In the genomic region with DNA sequence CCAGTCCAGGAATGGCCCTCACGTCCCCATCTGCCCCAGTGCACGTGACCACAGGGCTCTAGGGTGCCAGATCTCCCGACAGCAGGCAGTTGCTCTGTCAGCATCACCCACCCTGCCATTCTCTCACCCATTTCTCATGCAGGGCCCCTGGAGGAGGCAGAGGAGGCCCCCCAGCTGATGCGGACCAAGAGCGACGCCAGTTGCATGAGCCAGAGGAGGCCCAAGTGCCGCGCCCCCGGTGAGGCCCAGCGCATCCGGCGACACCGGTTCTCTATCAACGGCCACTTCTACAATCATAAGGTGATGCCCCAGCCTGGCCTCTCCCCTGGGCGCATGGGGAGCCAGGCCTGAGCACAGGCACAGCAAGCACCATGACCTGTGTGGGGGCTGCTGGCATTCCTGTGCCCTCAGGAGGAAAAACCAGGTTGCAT, we compare ENCODE assay signal across 22 cellular contexts. TPM values are rescaled to one million over a fixed set of nuclear protein-coding genes. Genes with fewer than 3 reads are reported as not detected.
DNase-seq lines count a peak whose midpoint lies in the region; ATAC-seq, FAIRE-seq and TF ChIP-seq lines count a peak whose summit lies in the region.
"Had no signal": no experiment of that assay in that cellular context is flagged by ENCODE, and none has a peak within 500 bp of the region (broad histone marks: within the 10 kb centered on the region; RNA-seq: fewer than 3 reads in every experiment).

No MANE protein-coding gene starts in this region.

- H3K4me1 Mint-ChIP-seq in T-helper 17 cell (peaks cover 2% of the 10 kb centered on the region), HFFc6 (ENCODE audit: low read depth) (peaks cover 37% of the 10 kb centered on the region)
- H3K4me1 Mint-ChIP-seq: activated CD4-positive, alpha-beta T cell treated with anti-CD3 and anti-CD28 coated beads for 36 hours; activated T-helper 17 cell treated with anti-CD3 and anti-CD28 coated beads, Interleukin-2, amount 50 U/mL, for 72 hours; CD4-positive, CD25-positive, alpha-beta regulatory T cell; IgD-negative memory B cell had no signal

- no peak overlapping the region for H3K23ac ChIP-seq in mesenchymal stem cell (ENCODE audit: low read length in 2 of 2)

- H3K9me3 ChIP-seq in K562 (replicated peaks; ENCODE audit: control insufficient read depth, insufficient read depth, low read depth, low read length), result no peaks in the 10 kb centered on the region
- H3K9me3 ChIP-seq in cardiac muscle cell (ENCODE audit: low read depth), result no peaks in the 10 kb centered on the region
- H3K9me3 ChIP-seq in mesenchymal stem cell (ENCODE audit: control insufficient read depth, low read length), result no peaks in the 10 kb centered on the region
- H3K9me3 ChIP-seq in testis, result no peaks in the 10 kb centered on the region
- no peaks in the 10 kb centered on the region for H3K9me3 ChIP-seq in T-helper 17 cell (ENCODE audit: control insufficient read depth, low read length, poor library complexity, severe bottlenecking)
- H3K9me3 ChIP-seq: gastrocnemius medialis, MG63 had no signal

- no peak for TF ChIP-seq EP300 in K562 (IDR thresholded peaks at IDR 0.05; ENCODE audit: low read length)

- peak overlapping the region; percentile 65 to 80 for H2BK12ac ChIP-seq in mesenchymal stem cell (ENCODE audit: low read length in 2 of 2)

- H4K20me1 ChIP-seq in K562 (replicated peaks; ENCODE audit: control insufficient read depth, insufficient read depth, low read length), result 0 out of 2 replicates have a peak, but pooled peaks cover 3% of the 10 kb centered on the region

- 50% methylated on average over 14 of the region's 15 CpGs for WGBS in K562 (ENCODE audit: insufficient coverage, low coverage, missing lambda C conversion rate)
- WGBS in mesenchymal stem cell, result 94% methylated on average over 15 of the region's 15 CpGs
- 90 to 91% methylated on average over 13 to 15 of the region's 15 CpGs for WGBS in testis, 2 donors

- no TSS peak for BruUV-seq in K562 (replicated peaks; lab: Mats Ljungman, UMichigan)

- H3K27ac Mint-ChIP-seq in T-helper 17 cell (no peak overlapping the region), HFFc6 (no peak overlapping the region)
- H3K27ac Mint-ChIP-seq: activated CD4-positive, alpha-beta T cell treated with anti-CD3 and anti-CD28 coated beads for 36 hours; activated T-helper 17 cell treated with anti-CD3 and anti-CD28 coated beads, Interleukin-2, amount 50 U/mL, for 72 hours; CD4-positive, CD25-positive, alpha-beta regulatory T cell; IgD-negative memory B cell had no signal

- intact Hi-C loops in K562 (cut with micrococcal nuclease) (no loop called here), testis (cut with DNase I; ENCODE audit: low total_unique reads) (no loop called here)

- CTCF ChIA-PET in K562 (lab: Yijun Ruan, JAX; ENCODE audit: low intra/inter-chr PET ratio), result no interaction called here

- H3K36me3 ChIP-seq in K562 (ENCODE audit: control insufficient read depth, insufficient read depth, low read length) (no peaks in the 10 kb centered on the region), cardiac muscle cell (no peaks in the 10 kb centered on the region), mesenchymal stem cell (ENCODE audit: control insufficient read depth in 1 of 2, insufficient read depth in 2 of 2, low read depth in 1 of 2, low read length in 2 of 2) (peaks cover 7 to 45% of the 10 kb centered on the region in 2 experiments), testis (ENCODE audit: low read depth, missing control alignments) (no peaks in the 10 kb centered on the region)
- H3K36me3 ChIP-seq: MG63 had no signal

- in situ Hi-C loops in K562 (cut with MboI), result no loop called here

- H3K18ac ChIP-seq in mesenchymal stem cell (ENCODE audit: low read depth in 1 of 2, low read length in 2 of 2), result peak overlapping the region; percentile 41 to 60

- no peak overlapping the region for H3K27ac ChIP-seq in K562 (ENCODE audit: extremely low read depth, low read depth, low read length)
- peak overlapping the region; percentile 61 for H3K27ac ChIP-seq in cardiac muscle cell
- H3K27ac ChIP-seq in mesenchymal stem cell (ENCODE audit: low read length, poor library complexity, severe bottlenecking), result no peak overlapping the region
- peak overlapping the region; percentile 66 to 73 for H3K27ac ChIP-seq in testis
- no peak overlapping the region for H3K27ac ChIP-seq in caudate nucleus (ENCODE audit: low read depth, low read length)

- no peak overlapping the region for H2BK120ac ChIP-seq in mesenchymal stem cell (ENCODE audit: low read depth, low read length)

- H2BK15ac ChIP-seq in mesenchymal stem cell (ENCODE audit: low read depth, poor library complexity, severe bottlenecking), result no peak overlapping the region

- H3K4me3 Mint-ChIP-seq in T-helper 17 cell (no peak overlapping the region), HFFc6 (no peak overlapping the region)
- H3K4me3 Mint-ChIP-seq: activated CD4-positive, alpha-beta T cell treated with anti-CD3 and anti-CD28 coated beads for 36 hours; activated T-helper 17 cell treated with anti-CD3 and anti-CD28 coated beads, Interleukin-2, amount 50 U/mL, for 72 hours; brain; CD4-positive, CD25-positive, alpha-beta regulatory T cell; IgD-negative memory B cell had no signal

- POLR2A ChIA-PET in K562 (lab: Yijun Ruan, JAX), result interaction anchor here (0.6 kb wide), 1 partner anchor 9 kb away, joined by 3 read pairs; no protein-coding TSS in a partner anchor

- no peaks in the 10 kb centered on the region for H3K9me3 Mint-ChIP-seq in HFFc6
- H3K9me3 Mint-ChIP-seq: activated T-helper 17 cell treated with anti-CD3 and anti-CD28 coated beads, Interleukin-2, amount 50 U/mL, for 72 hours; brain; CD4-positive, CD25-positive, alpha-beta regulatory T cell; IgD-negative memory B cell had no signal

- peaks cover 36% of the 10 kb centered on the region for H3K27me3 Mint-ChIP-seq in T-helper 17 cell
- peaks cover 4% of the 10 kb centered on the region for H3K27me3 Mint-ChIP-seq in HFFc6 (ENCODE audit: insufficient read depth)
- H3K27me3 Mint-ChIP-seq: activated CD4-positive, alpha-beta T cell treated with anti-CD3 and anti-CD28 coated beads for 36 hours; brain had no signal

- TF ChIP-seq POLR2A in K562 (conservative IDR thresholded peaks at IDR 0.05) (no peak), testis (IDR thresholded peaks at IDR 0.05) (no peak)

- H2AFZ ChIP-seq in K562 (ENCODE audit: low read depth, low read length) (no peak overlapping the region), mesenchymal stem cell (ENCODE audit: low read depth, low read length) (no peak overlapping the region)

- peaks cover 22 to 30% of the 10 kb centered on the region in 2 experiments for H3K4me1 ChIP-seq in K562 (replicated peaks in 1 of 2; ENCODE audit: control insufficient read depth in 2 of 2, insufficient read depth in 2 of 2, low read length in 2 of 2)
- H3K4me1 ChIP-seq in cardiac muscle cell (ENCODE audit: low read depth), result peaks cover 38% of the 10 kb centered on the region
- H3K4me1 ChIP-seq in mesenchymal stem cell (ENCODE audit: control insufficient read depth, insufficient read depth, low read depth, low read length), result peaks cover 34% of the 10 kb centered on the region
- peaks cover 63% of the 10 kb centered on the region for H3K4me1 ChIP-seq in testis

- no peak for TF ChIP-seq RAD21 in K562 (CRISPR knock-in tag; conservative IDR thresholded peaks at IDR 0.05 in 1 of 2, IDR thresholded peaks at IDR 0.05 in 1 of 2)

- H3K4me3 ChIP-seq in K562 (no peak overlapping the region), cardiac muscle cell (no peak overlapping the region), mesenchymal stem cell (ENCODE audit: insufficient read depth in 1 of 2, low read depth in 1 of 2, low read length in 2 of 2) (no peak overlapping the region), testis (no peak overlapping the region)
- H3K4me3 ChIP-seq: gastrocnemius medialis, MG63 had no signal

- H2AK5ac ChIP-seq in mesenchymal stem cell (ENCODE audit: low read length, severe bottlenecking), result peak overlapping the region; percentile 4

- DNase-seq in K562 (ENCODE audit: extremely low read depth in 1 of 4, low spot score in 3 of 4) (no peak), cardiac muscle cell (ENCODE audit: low read depth in 1 of 2, low spot score in 1 of 2) (no peak), mesenchymal stem cell (no peak), testis (no peak), caudate nucleus (lab: John Stamatoyannopoulos, UW) (no peak), T-helper 17 cell (no peak), HFFc6 (no peak)
- DNase-seq: activated CD4-positive, alpha-beta T cell treated with anti-CD3 and anti-CD28 coated beads for 36 hours; CD4-positive, CD25-positive, alpha-beta regulatory T cell; GDM1; MG63; NCI-H1417 treated with DMSO at 0.1 percent for 48 hours; NCI-H774; retina; SHP77; stimulated activated CD8-positive, alpha-beta memory T cell treated with anti-CD3 and anti-CD28 coated beads, Interleukin-4, amount 100 ng/mL, for 48 hours had no signal

- H4K91ac ChIP-seq in mesenchymal stem cell (ENCODE audit: low read length), result peak overlapping the region; percentile 82

- no peak overlapping the region for H2BK5ac ChIP-seq in mesenchymal stem cell (ENCODE audit: low read depth, low read length, poor library complexity, severe bottlenecking)

- TF ChIP-seq CTCF in K562 (IDR thresholded peaks at IDR 0.05 in 2 of 3, conservative IDR thresholded peaks at IDR 0.05 in 1 of 3; ENCODE audit: insufficient read depth in 2 of 3, low read depth in 1 of 3, low read length in 3 of 3), result no peak
- TF ChIP-seq CTCF in cardiac muscle cell (IDR thresholded peaks at IDR 0.05; ENCODE audit: low read depth, low read length), result no peak
- TF ChIP-seq CTCF in testis (IDR thresholded peaks at IDR 0.05), result no peak
- TF ChIP-seq CTCF in HFFc6 (IDR thresholded peaks at IDR 0.05), result no peak

- no peak overlapping the region for H4K8ac ChIP-seq in mesenchymal stem cell (ENCODE audit: low read length)

- H3K4me2 ChIP-seq in K562 (ENCODE audit: insufficient read depth, low read length) (no peak overlapping the region), mesenchymal stem cell (ENCODE audit: low read length, poor library complexity, severe bottlenecking) (no peak overlapping the region)

- H3K79me1 ChIP-seq in mesenchymal stem cell (replicated peaks; ENCODE audit: low read length, poor library complexity, severe bottlenecking), result no peaks in the 10 kb centered on the region

- no peak overlapping the region; a peak in 1 of 4 replicates for H3K9ac ChIP-seq in K562 (ENCODE audit: insufficient read depth in 1 of 2, low read depth in 2 of 2, low read length in 2 of 2)
- H3K9ac ChIP-seq in mesenchymal stem cell (ENCODE audit: low read length), result no peak overlapping the region

- ATAC-seq in K562 (no peak), T-helper 17 cell (no peak), GM21576 (IDR thresholded peaks at IDR 0.05; ENCODE audit: unreplicated experiment) (no peak)
- ATAC-seq: activated CD4-positive, alpha-beta T cell treated with anti-CD3 and anti-CD28 coated beads for 36 hours; activated T-helper 17 cell treated with anti-CD3 and anti-CD28 coated beads, Interleukin-2, amount 50 U/mL, for 72 hours; gastrocnemius medialis; left colon had no signal

- no peak for FAIRE-seq in K562 (lab: Jason Lieb, UNC)

- H3K9me1 ChIP-seq in K562 (ENCODE audit: control insufficient read depth, insufficient read depth, low read length), result no peaks in the 10 kb centered on the region

- no peaks in the 10 kb centered on the region for H3K79me2 ChIP-seq in K562 (ENCODE audit: control insufficient read depth, insufficient read depth, low read length)

- peak overlapping the region in 1 of 2 experiments; percentile 30 for H3K14ac ChIP-seq in mesenchymal stem cell (ENCODE audit: low read length in 2 of 2)

- H3K36me3 Mint-ChIP-seq in T-helper 17 cell (ENCODE audit: low read depth), result no peaks in the 10 kb centered on the region
- no peaks in the 10 kb centered on the region for H3K36me3 Mint-ChIP-seq in HFFc6 (ENCODE audit: low read depth)
- H3K36me3 Mint-ChIP-seq: CD4-positive, CD25-positive, alpha-beta regulatory T cell; IgD-negative memory B cell had no signal

- H3K27me3 ChIP-seq in K562 (ENCODE audit: control insufficient read depth in 2 of 2, insufficient read depth in 2 of 2, low read length in 2 of 2), result peaks cover 14 to 33% of the 10 kb centered on the region in 2 experiments
- no peaks in the 10 kb centered on the region for H3K27me3 ChIP-seq in cardiac muscle cell
- H3K27me3 ChIP-seq in mesenchymal stem cell (ENCODE audit: control insufficient read depth in 1 of 2, insufficient read depth in 1 of 2, low read length in 2 of 2), result no peaks in the 10 kb centered on the region
- H3K27me3 ChIP-seq in testis, result no peaks in the 10 kb centered on the region
- H3K27me3 ChIP-seq: gastrocnemius medialis, MG63 had no signal

- peak overlapping the region; percentile 19 to 43 for H3K4ac ChIP-seq in mesenchymal stem cell (ENCODE audit: low read depth in 1 of 2, low read length in 2 of 2)

RNA-seq across cellular contexts. Expression of a gene that starts 6.1 kb away (rescaled TPM):
- total RNA-seq in K562 (2011; cell fraction: chromatin; rRNA removed; ENCODE audit: low replicate concordance), result 0.32 and 3.0 TPM in 2 replicates
- 2.4 and 4.7 TPM in 2 replicates for total RNA-seq in K562 (2011; cell fraction: nucleolus; rRNA removed)
- total RNA-seq in K562 (2011; cell fraction: nucleoplasm; rRNA removed), result 1.5 and 2.3 TPM in 2 replicates
- total RNA-seq in K562 (2014; rRNA removed) (0.33 and 0.54 TPM in 2 replicates), K562 (2014; rRNA removed; fragmentation: Illumina TruSeq; extraction: Trizol) (0.06 and 0.07 TPM in 2 replicates), K562 (2015; rRNA removed; fragmentation: Illumina TruSeq; extraction: Trizol) (0.11 and 0.18 TPM in 2 replicates), K562 (2021) (0.34 and 0.40 TPM in 2 replicates), cardiac muscle cell (34.0 and 39.3 TPM in 2 replicates), testis (10 to 100 TPM; 33.1 to 84.9 TPM), T-helper 17 cell (1 to 10 TPM in 1 of 2 donors, under 1 TPM in 1; 0.27 to 1.4 TPM)
- polyA plus RNA-seq in K562 (2011; rRNA removed) (0.42 and 1.1 TPM in 2 replicates), K562 (2014; fragmentation: Illumina TruSeq; extraction: Trizol) (0.19 TPM in 2 replicates), K562 (2014; fragmentation: Nextera tagmentation; extraction: Ambion mirVana) (under 1 TPM in 1 of 2 experiments, not detected in 1; 0.04 TPM), K562 (2014; rRNA removed) (0.21 and 0.26 TPM in 2 replicates), cardiac muscle cell (32.3 and 38.3 TPM in 2 replicates), testis (ENCODE audit: insufficient read depth, low read depth, low replicate concordance) (29.1 TPM)
- polyA plus RNA-seq in K562 (2011; cell fraction: cytosol; rRNA removed), result 1.3 and 1.5 TPM in 2 replicates
- 0.47 and 1.1 TPM in 2 replicates for polyA plus RNA-seq in K562 (2011; cell fraction: nucleus; rRNA removed)
- 0.46 and 1.3 TPM in 2 replicates for polyA plus RNA-seq in K562 (2012)
- 0.77 and 1.1 TPM in 2 replicates for polyA minus RNA-seq in K562 (2011; rRNA and poly(A)+ RNA removed)
- polyA minus RNA-seq in K562 (2011; cell fraction: cytosol; rRNA and poly(A)+ RNA removed), result 0.76 and 1.8 TPM in 2 replicates
- polyA minus RNA-seq in K562 (2011; cell fraction: nucleus; rRNA and poly(A)+ RNA removed), result 1.9 and 3.2 TPM in 2 replicates
- polyA plus RNA-seq in mesenchymal stem cell (2013, experiment 1 of 2), result 10.5 TPM
- polyA plus RNA-seq in mesenchymal stem cell (2013, experiment 2 of 2), result 10.5 TPM
- total RNA-seq in HFFc6 (2021; fragmentation: NEBNext Ultra II Directional; extraction: Animal tissue kit (Norgen Biotek cat#: 25700)), result under 1 TPM; 0.43 to 0.78 (median 0.52) TPM
- polyA plus RNA-seq: CD4-positive, CD25-positive, alpha-beta regulatory T cell; IgD-negative memory B cell had no signal

RNA-seq across cellular contexts. Expression of a gene that starts 16.0 kb away (rescaled TPM):
- total RNA-seq in K562 (2011; cell fraction: chromatin; rRNA removed; ENCODE audit: low replicate concordance), result 6.0 and 13.6 TPM in 2 replicates
- 5.3 and 7.1 TPM in 2 replicates for total RNA-seq in K562 (2011; cell fraction: nucleolus; rRNA removed)
- total RNA-seq in K562 (2011; cell fraction: nucleoplasm; rRNA removed), result 9.9 and 11.2 TPM in 2 replicates
- total RNA-seq in K562 (2014; rRNA removed) (35.9 and 36.2 TPM in 2 replicates), K562 (2014; rRNA removed; fragmentation: Illumina TruSeq; extraction: Trizol) (68.4 and 69.4 TPM in 2 replicates), K562 (2015; rRNA removed; fragmentation: Illumina TruSeq; extraction: Trizol) (47.9 and 48.6 TPM in 2 replicates), K562 (2021) (40.5 and 52.9 TPM in 2 replicates), cardiac muscle cell (18.4 and 22.1 TPM in 2 replicates), testis (10 to 100 TPM; 12.6 TPM), T-helper 17 cell (10 to 100 TPM; 12.1 to 12.5 TPM)
- polyA plus RNA-seq in K562 (2011; rRNA removed) (39.2 and 51.2 TPM in 2 replicates), K562 (2014; fragmentation: Illumina TruSeq; extraction: Trizol) (51.3 and 62.2 TPM in 2 replicates), K562 (2014; fragmentation: Nextera tagmentation; extraction: Ambion mirVana) (10 to 100 TPM; 92.2 to 98.7 TPM), K562 (2014; rRNA removed) (42.4 and 60.4 TPM in 2 replicates), cardiac muscle cell (31.3 and 48.1 TPM in 2 replicates), testis (ENCODE audit: insufficient read depth, low read depth, low replicate concordance) (12.6 TPM)
- polyA plus RNA-seq in K562 (2011; cell fraction: cytosol; rRNA removed), result 9.3 and 18.6 TPM in 2 replicates
- polyA plus RNA-seq in K562 (2011; cell fraction: nucleus; rRNA removed), result 7.4 and 12.9 TPM in 2 replicates
- 38.3 and 41.5 TPM in 2 replicates for polyA plus RNA-seq in K562 (2012)
- 19.0 and 19.4 TPM in 2 replicates for polyA minus RNA-seq in K562 (2011; rRNA and poly(A)+ RNA removed)
- polyA minus RNA-seq in K562 (2011; cell fraction: cytosol; rRNA and poly(A)+ RNA removed), result 5.3 and 8.3 TPM in 2 replicates
- 5.3 and 11.1 TPM in 2 replicates for polyA minus RNA-seq in K562 (2011; cell fraction: nucleus; rRNA and poly(A)+ RNA removed)
- polyA plus RNA-seq in mesenchymal stem cell (2013, experiment 1 of 2), result 13.5 TPM
- polyA plus RNA-seq in mesenchymal stem cell (2013, experiment 2 of 2), result 14.1 TPM
- total RNA-seq in HFFc6 (2021; fragmentation: NEBNext Ultra II Directional; extraction: Animal tissue kit (Norgen Biotek cat#: 25700)), result 10 to 100 TPM in 4 of 6 experiments, 1 to 10 TPM in 2; 7.4 to 15.8 (median 13.2) TPM

RNA-seq across cellular contexts. Expression of a gene that starts 25.1 kb away (rescaled TPM):
- total RNA-seq in K562 (2011; cell fraction: chromatin; rRNA removed; ENCODE audit: low replicate concordance), result 0.21 and 0.58 TPM in 2 replicates
- total RNA-seq in K562 (2011; cell fraction: nucleolus; rRNA removed), result 0.17 and 0.66 TPM in 2 replicates
- 0.15 and 0.29 TPM in 2 replicates for total RNA-seq in K562 (2011; cell fraction: nucleoplasm; rRNA removed)
- 0.04 and 0.09 TPM in 2 replicates for total RNA-seq in K562 (2014; rRNA removed)
- total RNA-seq in K562 (2014; rRNA removed; fragmentation: Illumina TruSeq; extraction: Trizol), result not detected in 2 replicates
- total RNA-seq in K562 (2015; rRNA removed; fragmentation: Illumina TruSeq; extraction: Trizol), result not detected in 2 replicates
- total RNA-seq in K562 (2021), result 0.18 and 0.62 TPM in 2 replicates
- polyA plus RNA-seq in K562 (2011; rRNA removed), result 0.05 and 0.13 TPM in 2 replicates
- 0.04 and 0.30 TPM in 2 replicates for polyA plus RNA-seq in K562 (2011; cell fraction: cytosol; rRNA removed)
- polyA plus RNA-seq in K562 (2011; cell fraction: nucleus; rRNA removed), result 0.25 and 0.30 TPM in 2 replicates
- polyA plus RNA-seq in K562 (2012), result 0.20 and 0.68 TPM in 2 replicates
- 0.10 TPM in 1 of 2 replicates, not detected in the other for polyA plus RNA-seq in K562 (2014; fragmentation: Illumina TruSeq; extraction: Trizol)
- polyA plus RNA-seq in K562 (2014; fragmentation: Nextera tagmentation; extraction: Ambion mirVana), result under 1 TPM in 1 of 2 experiments, not detected in 1; 0.01 TPM
- polyA plus RNA-seq in K562 (2014; rRNA removed), result 0.13 TPM in 1 of 2 replicates, not detected in the other
- not detected in 2 replicates for polyA minus RNA-seq in K562 (2011; rRNA and poly(A)+ RNA removed)
- not detected in 2 replicates for polyA minus RNA-seq in K562 (2011; cell fraction: cytosol; rRNA and poly(A)+ RNA removed)
- polyA minus RNA-seq in K562 (2011; cell fraction: nucleus; rRNA and poly(A)+ RNA removed), result not detected in 2 replicates
- 53.2 and 63.6 TPM in 2 replicates for total RNA-seq in cardiac muscle cell
- 70.7 and 102 TPM in 2 replicates for polyA plus RNA-seq in cardiac muscle cell
- polyA plus RNA-seq in mesenchymal stem cell (2013, experiment 1 of 2), result 30.8 TPM
- polyA plus RNA-seq in mesenchymal stem cell (2013, experiment 2 of 2), result 30.3 TPM
- 10 to 100 TPM; 53.1 to 68.1 TPM for total RNA-seq in testis
- 28.2 TPM for polyA plus RNA-seq in testis (ENCODE audit: insufficient read depth, low read depth, low replicate concordance)
- 1 to 10 TPM; 1.5 to 2.9 TPM for total RNA-seq in T-helper 17 cell
- total RNA-seq in HFFc6 (2021; fragmentation: NEBNext Ultra II Directional; extraction: Animal tissue kit (Norgen Biotek cat#: 25700)), result 1 to 10 TPM; 1.1 to 3.8 (median 2.9) TPM

Comparison
In these comparisons a context has a peak if more than half of its experiments do, and no peak if none do; other contexts are left out.
1. H3K27ac ChIP-seq: peak in cardiac muscle cell (single experiment) and testis (2 of 2); none in K562 (single experiment), mesenchymal stem cell (single experiment) and caudate nucleus (single experiment).
2. RNA of a gene that starts 25.1 kb away (total RNA-seq): 53.1 to 68.1 TPM in testis and 53.2 to 63.6 TPM in cardiac muscle cell; 1.1 to 3.8 TPM in HFFc6, 1.5 to 2.9 TPM in T-helper 17 cell and 0.04 to 0.66 TPM in K562; every median in the first group is over 10 times any median in the second.